Comparison of ENCODE assay signal across 19 cellular contexts in the genomic region with DNA sequence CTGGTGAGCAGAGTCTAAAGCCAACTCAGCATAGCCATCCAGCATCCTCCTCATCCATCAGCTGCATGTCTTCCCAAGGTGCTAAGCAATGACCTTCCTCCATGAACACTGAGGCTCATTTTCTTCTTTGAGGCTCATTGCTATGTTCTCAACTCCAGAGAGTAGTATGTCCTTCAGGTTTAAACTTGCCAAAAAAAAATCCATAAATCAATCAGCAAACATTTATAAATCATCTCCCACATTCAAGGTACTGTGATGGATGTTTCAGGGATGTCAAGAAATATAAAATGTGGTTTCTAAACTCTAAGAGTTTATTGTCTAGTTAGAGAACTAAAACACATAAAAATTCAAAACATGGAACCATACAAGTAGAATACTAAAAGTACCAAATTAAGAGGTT.
"Had no signal": no experiment of that assay in that cellular context is flagged by ENCODE, and none has a peak within 500 bp of the region (broad histone marks: within the 10 kb centered on the region; RNA-seq: fewer than 3 reads in every experiment).

No MANE protein-coding gene starts in this region.

- FAIRE-seq: frontal cortex, islet of Langerhans had no signal

- H3K27ac ChIP-seq: coronary artery, heart left ventricle, psoas muscle, right lobe of liver, skin epidermis, stomach, thoracic aorta, transverse colon had no signal

- H3K27me3 ChIP-seq: heart left ventricle, right lobe of liver, stomach, transverse colon had no signal

- H3K36me3 ChIP-seq: heart left ventricle, right lobe of liver, stomach, thoracic aorta, transverse colon had no signal

- H3K27ac Mint-ChIP-seq: nephron had no signal

- H3K9me3 ChIP-seq: heart left ventricle, psoas muscle, right lobe of liver, stomach, thoracic aorta, transverse colon had no signal

- DNase-seq: effector CD4-positive, alpha-beta T cell; heart left ventricle; hippocampal formation; kidney glomerular epithelial cell; psoas muscle; retina; right lobe of liver; stimulated activated CD4-positive, alpha-beta T cell treated with anti-CD3 and anti-CD28 coated beads, Interleukin-2, amount 100 ng/mL, for 24 hours; stimulated activated CD4-positive, alpha-beta T cell treated with anti-CD3 and anti-CD28 coated beads, Interleukin-4, amount 100 ng/mL, for 4 hours; stimulated activated naive CD4-positive, alpha-beta T cell; stomach; substantia nigra; transverse colon had no signal

- H3K9me3 Mint-ChIP-seq: nephron had no signal

- H3K4me3 Mint-ChIP-seq: nephron had no signal

- ATAC-seq: heart left ventricle, psoas muscle, right lobe of liver had no signal

- H3K4me3 ChIP-seq: coronary artery, heart left ventricle, psoas muscle, right lobe of liver, skin epidermis, stomach, thoracic aorta, transverse colon had no signal
